Comparison of ENCODE assay signal across 9 cellular contexts in genomic region chr20:53901064-53901463, GRCh38.
DNase-seq lines count a peak whose midpoint lies in the region; ATAC-seq and TF ChIP-seq lines count a peak whose summit lies in the region.
"Had no signal": no experiment of that assay in that cellular context is flagged by ENCODE, and none has a peak within 500 bp of the region (broad histone marks: within the 10 kb centered on the region; RNA-seq: fewer than 3 reads in every experiment).

No MANE protein-coding gene starts in this region.

- H3K36me3 ChIP-seq in H7 (replicated peaks; ENCODE audit: control insufficient read depth, insufficient read depth, low read length): no peaks in the 10 kb centered on the region

- H3K4me1 Mint-ChIP-seq in HFFc6 (ENCODE audit: low read depth): peaks cover 83% of the 10 kb centered on the region
- peaks cover 43% of the 10 kb centered on the region for H3K4me1 Mint-ChIP-seq in WTC11
- H3K4me1 Mint-ChIP-seq in glutamatergic neuron (ENCODE audit: low read depth, unreplicated experiment): peaks cover 33% of the 10 kb centered on the region

- POLR2A ChIA-PET in WTC11 (lab: Charles Lee): no interaction called here

- peak overlapping the region in 20 of 21 experiments; percentile 4 to 85 (median 68) for H3K27ac ChIP-seq in skin epidermis
- no peak overlapping the region for H3K27ac ChIP-seq in substantia nigra (ENCODE audit: low read depth, low read length, poor library complexity, severe bottlenecking)

- H3K27ac Mint-ChIP-seq in HFFc6 (peak overlapping the region; percentile 92), WTC11 (peak overlapping the region; percentile 4; the same call in 1 of the 2 replicates), glutamatergic neuron (ENCODE audit: unreplicated experiment) (peak overlapping the region; percentile 13)

- no peak for TF ChIP-seq CTCF in HFFc6 (IDR thresholded peaks at IDR 0.05)
- TF ChIP-seq CTCF in WTC11 (IDR thresholded peaks at IDR 0.05): no peak
- TF ChIP-seq CTCF in glutamatergic neuron (IDR thresholded peaks at IDR 0.05; ENCODE audit: partially characterized antibody, unreplicated experiment): no peak

- no peaks in the 10 kb centered on the region for H3K9me3 Mint-ChIP-seq in HFFc6
- H3K9me3 Mint-ChIP-seq in WTC11: no peaks in the 10 kb centered on the region
- peaks cover 3% of the 10 kb centered on the region for H3K9me3 Mint-ChIP-seq in glutamatergic neuron (ENCODE audit: unreplicated experiment)
- H3K9me3 Mint-ChIP-seq: activated naive CD4-positive, alpha-beta T cell treated with anti-CD3 and anti-CD28 coated beads, Interleukin-2, amount 50 U/mL, for 24 hours had no signal

- no peak for ATAC-seq in WTC11

- H3K27me3 ChIP-seq in H7 (ENCODE audit: control insufficient read depth, insufficient read depth, low read length): no peaks in the 10 kb centered on the region

- CTCF ChIA-PET in WTC11 (lab: Charles Lee): interaction anchor here (0.5 to 6.7 kb wide), 6 partner anchors 14 to 292 kb away, joined by 3 to 68 read pairs (median 4); no protein-coding TSS in a partner anchor

- DNase-seq in HFFc6: peak; percentile 87
- DNase-seq in WTC11 (ENCODE audit: low spot score): no peak
- no peak for DNase-seq in glutamatergic neuron
- no peak for DNase-seq in SHP77 treated with DMSO at 0.1 percent for 48 hours (lab: John Stamatoyannopoulos, UW)
- no peak for DNase-seq in substantia nigra (lab: John Stamatoyannopoulos, UW)
- no peak for DNase-seq in H7
- DNase-seq in DMS79 (lab: John Stamatoyannopoulos, UW): no peak

- H3K4me3 ChIP-seq in skin epidermis (no peak overlapping the region), H7 (ENCODE audit: insufficient read depth, low read depth, low read length) (no peak overlapping the region)

- H3K27me3 Mint-ChIP-seq in HFFc6 (ENCODE audit: insufficient read depth) (no peaks in the 10 kb centered on the region; the same call in 1 of the 2 replicates), WTC11 (ENCODE audit: low read depth) (no peaks in the 10 kb centered on the region; the same call in 1 of the 2 replicates), glutamatergic neuron (ENCODE audit: unreplicated experiment) (no peaks in the 10 kb centered on the region)
- H3K27me3 Mint-ChIP-seq: activated naive CD4-positive, alpha-beta T cell treated with anti-CD3 and anti-CD28 coated beads, Interleukin-2, amount 50 U/mL, for 24 hours had no signal

- H3K4me3 Mint-ChIP-seq in HFFc6: peak overlapping the region; percentile 72
- no peak overlapping the region for H3K4me3 Mint-ChIP-seq in WTC11
- no peak overlapping the region for H3K4me3 Mint-ChIP-seq in glutamatergic neuron (ENCODE audit: unreplicated experiment)

- H3K36me3 Mint-ChIP-seq in HFFc6 (ENCODE audit: low read depth): peaks cover 4% of the 10 kb centered on the region; the same call in 1 of the 2 replicates
- no peaks in the 10 kb centered on the region for H3K36me3 Mint-ChIP-seq in WTC11
- no peaks in the 10 kb centered on the region for H3K36me3 Mint-ChIP-seq in glutamatergic neuron (ENCODE audit: unreplicated experiment)
- H3K36me3 Mint-ChIP-seq: activated naive CD4-positive, alpha-beta T cell treated with anti-CD3 and anti-CD28 coated beads, Interleukin-2, amount 50 U/mL, for 24 hours had no signal

TF ChIP-seq in WTC11, 78 proteins besides CTCF, POLR2A, EP300 and RAD21 (continues in another document):
- TF ChIP-seq MLX (CRISPR knock-in tag; IDR thresholded peaks at IDR 0.05): no peak
- TF ChIP-seq RORB (CRISPR knock-in tag; IDR thresholded peaks at IDR 0.05): no peak
- no peak for TF ChIP-seq MXD4 (CRISPR knock-in tag; IDR thresholded peaks at IDR 0.05; ENCODE audit: borderline replicate concordance)
- TF ChIP-seq KAT7 (CRISPR knock-in tag; IDR thresholded peaks at IDR 0.05; ENCODE audit: borderline replicate concordance): no peak
- TF ChIP-seq ATF1 (CRISPR knock-in tag; IDR thresholded peaks at IDR 0.05): no peak
- no peak for TF ChIP-seq ZNF317 (CRISPR knock-in tag; IDR thresholded peaks at IDR 0.05; ENCODE audit: borderline replicate concordance, low read depth)
- TF ChIP-seq ATF3 (CRISPR knock-in tag; conservative IDR thresholded peaks at IDR 0.05): no peak
- no peak for TF ChIP-seq ELF4 (CRISPR knock-in tag; IDR thresholded peaks at IDR 0.05; ENCODE audit: low read depth)
- TF ChIP-seq HMGXB4 (CRISPR knock-in tag; IDR thresholded peaks at IDR 0.05): no peak
- no peak for TF ChIP-seq ATF6 (CRISPR knock-in tag; IDR thresholded peaks at IDR 0.05)
- TF ChIP-seq ZBTB43 (CRISPR knock-in tag; IDR thresholded peaks at IDR 0.05): no peak
- TF ChIP-seq IRF1 (CRISPR knock-in tag; IDR thresholded peaks at IDR 0.05): no peak
- no peak for TF ChIP-seq ZNF671 (CRISPR knock-in tag; IDR thresholded peaks at IDR 0.05)
- no peak for TF ChIP-seq AR (CRISPR knock-in tag; IDR thresholded peaks at IDR 0.05)

Comparison
In these comparisons a context has a peak if more than half of its experiments do, and no peak if none do; other contexts are left out.
1. H3K27ac Mint-ChIP-seq: peak in every context shown above with its lines; median percentile 92 in HFFc6; 13 in glutamatergic neuron; 4 in WTC11.